Comparison of ENCODE assay signal across 15 cellular contexts in genomic region chr17:57354669-57355068, GRCh38.
DNase-seq lines count a peak whose midpoint lies in the region; ATAC-seq and TF ChIP-seq lines count a peak whose summit lies in the region.
"Had no signal": no experiment of that assay in that cellular context is flagged by ENCODE, and none has a peak within 500 bp of the region (broad histone marks: within the 10 kb centered on the region; RNA-seq: fewer than 3 reads in every experiment).

No MANE protein-coding gene starts in this region.

- H3K9me3 Mint-ChIP-seq in effector memory CD8-positive, alpha-beta T cell: no peaks in the 10 kb centered on the region
- H3K9me3 Mint-ChIP-seq: activated T-cell treated with anti-CD3 and anti-CD28 coated beads, Interleukin-2, amount 50 U/mL, for 4 hours; IgD-negative memory B cell had no signal

- H3K4me3 Mint-ChIP-seq in effector memory CD8-positive, alpha-beta T cell: peak overlapping the region in 1 of 2 donors; percentile 15
- H3K4me3 Mint-ChIP-seq: activated T-cell treated with anti-CD3 and anti-CD28 coated beads, Interleukin-2, amount 50 U/mL, for 4 hours had no signal

- H3K4me3 ChIP-seq in heart right ventricle (no peak overlapping the region), thyroid gland (replicated peaks in 1 of 3) (no peak overlapping the region)
- H3K4me3 ChIP-seq: left lung had no signal

- H3K27me3 ChIP-seq in heart right ventricle (no peaks in the 10 kb centered on the region), thyroid gland (no peaks in the 10 kb centered on the region)
- H3K27me3 ChIP-seq: left lung had no signal

- H3K9me3 ChIP-seq in heart right ventricle (no peaks in the 10 kb centered on the region), thyroid gland (no peaks in the 10 kb centered on the region)
- H3K9me3 ChIP-seq: left lung had no signal

- TF ChIP-seq CTCF in heart right ventricle (IDR thresholded peaks at IDR 0.05): no peak
- TF ChIP-seq CTCF in thyroid gland (IDR thresholded peaks at IDR 0.05): no peak

- H3K4me1 ChIP-seq in heart right ventricle (peaks cover 4 to 81% (median 34%) of the 10 kb centered on the region in 9 donors), thyroid gland (peaks cover 41 to 62% of the 10 kb centered on the region in 2 donors)

- H3K36me3 Mint-ChIP-seq in effector memory CD8-positive, alpha-beta T cell (ENCODE audit: insufficient read depth): no peaks in the 10 kb centered on the region

- H3K36me3 ChIP-seq in heart right ventricle (no peaks in the 10 kb centered on the region), thyroid gland (no peaks in the 10 kb centered on the region)
- H3K36me3 ChIP-seq: left lung had no signal

- H3K27ac Mint-ChIP-seq in effector memory CD8-positive, alpha-beta T cell: peak overlapping the region; percentile 59 to 69
- H3K27ac Mint-ChIP-seq: IgD-negative memory B cell had no signal

- intact Hi-C loops in heart right ventricle (cut with DNase I) (loop anchor here in 2 of 10 donors (5.0 kb wide), 2 partner anchors 67 to 97 kb away; partner anchors contain the start of gene MSI2 (in 1 of the 2)), left cardiac atrium (cut with DNase I) (no loop called here), thyroid gland (cut with DNase I) (loop anchor here (10.0 kb wide), 1 partner anchor 120 kb away; no protein-coding TSS in a partner anchor)

- H3K4me1 Mint-ChIP-seq in effector memory CD8-positive, alpha-beta T cell (ENCODE audit: low read depth in 2 of 2): peaks cover 64 to 69% of the 10 kb centered on the region in 2 donors

- ATAC-seq in heart right ventricle (no peak), left cardiac atrium (no peak), HG02588 (IDR thresholded peaks at IDR 0.05; ENCODE audit: unreplicated experiment) (no peak)
- ATAC-seq in effector memory CD8-positive, alpha-beta T cell (replicated peaks): peak; percentile 51
- ATAC-seq: left lung had no signal

- peak overlapping the region in 9 of 10 donors; percentile 13 to 90 (median 73) for H3K27ac ChIP-seq in heart right ventricle
- H3K27ac ChIP-seq in thyroid gland: peak overlapping the region; percentile 90 to 98 (median 95)
- H3K27ac ChIP-seq: left lung had no signal

- H3K27me3 Mint-ChIP-seq in effector memory CD8-positive, alpha-beta T cell: no peaks in the 10 kb centered on the region
- H3K27me3 Mint-ChIP-seq: IgD-negative memory B cell had no signal

- WGBS in heart right ventricle, 2 donors: 93 to 98% methylated on average over 2 of the region's 2 CpGs
- WGBS in thyroid gland, 2 donors: 92% methylated on average over 2 of the region's 2 CpGs

- DNase-seq in heart right ventricle: no peak
- DNase-seq in left cardiac atrium: no peak
- DNase-seq in NAMALWA (ENCODE audit: low spot score): peak; percentile 37
- DNase-seq in effector memory CD8-positive, alpha-beta T cell: no peak
- no peak for DNase-seq in thyroid gland
- no peak for DNase-seq in activated gamma-delta T cell treated with Interleukin-2 at 50 U/mL for 16 hours
- DNase-seq in NCI-H1930 (lab: John Stamatoyannopoulos, UW): no peak
- DNase-seq: activated T-cell treated with anti-CD3 and anti-CD28 coated beads, Interleukin-2, amount 50 U/mL, for 4 hours; anterior cingulate cortex; left lung; NCI-H1105; NCI-H2171 treated with DMSO at 0.1 percent for 48 hours; NK-92 treated with Interleukin-12 subunit alpha and Interleukin-12 subunit beta, amount 100 ng/mL, for 24 hours had no signal

- no peak for TF ChIP-seq POLR2A in thyroid gland (IDR thresholded peaks at IDR 0.05)
